In genomic region chrX:119605398-119605738, GRCh38 we compare ENCODE assay signal across 8 cellular contexts. TPM values are rescaled to one million over a fixed set of nuclear protein-coding genes. Genes with fewer than 3 reads are reported as not detected.
DNase-seq lines count a peak whose midpoint lies in the region; ATAC-seq and TF ChIP-seq lines count a peak whose summit lies in the region.

No MANE protein-coding gene starts in this region.

- H3K4me1 ChIP-seq in left lung, result peaks cover 0 to 7% of the 10 kb centered on the region in 2 donors

- DNase-seq in Right ventricle myocardium inferior (ENCODE audit: missing footprints) (no peak), cardiac septum (ENCODE audit: low spot score) (no peak), NCI-H69 (lab: John Stamatoyannopoulos, UW) (peak; percentile 33), caudate nucleus (lab: John Stamatoyannopoulos, UW) (peak in 10 of 61 donors; percentile 1 to 44 (median 24)), left lung (peak in 1 of 2 donors; percentile 39), substantia nigra (lab: John Stamatoyannopoulos, UW) (peak in 15 of 49 donors; percentile 2 to 49 (median 20)), T-helper 9 cell (no peak)

- no peak for TF ChIP-seq CTCF in left lung (IDR thresholded peaks at IDR 0.05)

- peak; percentile 11 for ATAC-seq in Right ventricle myocardium inferior
- ATAC-seq in left lung, result peak; percentile 43
- ATAC-seq in HG03135 (IDR thresholded peaks at IDR 0.05; ENCODE audit: unreplicated experiment), result no peak

- H3K27ac ChIP-seq in caudate nucleus (ENCODE audit: low read depth, low read length), result peak overlapping the region; percentile 92
- no peak overlapping the region for H3K27ac ChIP-seq in left lung
- H3K27ac ChIP-seq in substantia nigra (ENCODE audit: low read depth, low read length, poor library complexity, severe bottlenecking), result peak overlapping the region; percentile 89

- intact Hi-C loops in Right ventricle myocardium inferior (cut with DNase I), result loop anchor here (5.0 to 10.0 kb wide), 3 partner anchors 82 to 127 kb away; no protein-coding TSS in a partner anchor
- intact Hi-C loops in cardiac septum (cut with DNase I), result loop anchor here (5.0 to 10.0 kb wide), 3 partner anchors 91 to 187 kb away; partner anchors contain the start of gene RPL39
- intact Hi-C loops in left lung (cut with DNase I), result no loop called here

- no peaks in the 10 kb centered on the region for H3K9me3 ChIP-seq in left lung

- no peaks in the 10 kb centered on the region for H3K36me3 ChIP-seq in left lung

- H3K4me3 ChIP-seq in left lung, result peak overlapping the region; percentile 46 to 63

- H3K27me3 ChIP-seq in left lung, result no peaks in the 10 kb centered on the region

RNA-seq across cellular contexts. Expression of gene NKRF, which starts 0.9 kb away (rescaled TPM):
- 4.2 TPM for total RNA-seq in Right ventricle myocardium inferior
- 5.3 TPM for total RNA-seq in cardiac septum
- 1 to 10 TPM; 7.0 to 8.8 TPM for total RNA-seq in left lung

RNA-seq across cellular contexts. Expression of gene UBE2A, which starts 31.0 kb away (rescaled TPM):
- total RNA-seq in Right ventricle myocardium inferior (66.3 TPM), cardiac septum (59.4 TPM), left lung (10 to 100 TPM; 60.4 to 73.2 TPM)

RNA-seq across cellular contexts. Expression of gene STEEP1, which starts 40.2 kb away (rescaled TPM):
- total RNA-seq in Right ventricle myocardium inferior (12.6 TPM), cardiac septum (17.8 TPM), left lung (10 to 100 TPM; 19.5 to 21.2 TPM)

Comparison
In these comparisons a context has a peak if more than half of its experiments do, and no peak if none do; other contexts are left out.
1. H3K27ac ChIP-seq: peak in caudate nucleus (single experiment) and substantia nigra (single experiment); none in left lung (0 of 2).
2. intact Hi-C loops: an anchor here in Right ventricle myocardium inferior (5.0 to 10.0 kb wide) and cardiac septum (5.0 to 10.0 kb wide); none called in left lung.